In the genomic region with DNA sequence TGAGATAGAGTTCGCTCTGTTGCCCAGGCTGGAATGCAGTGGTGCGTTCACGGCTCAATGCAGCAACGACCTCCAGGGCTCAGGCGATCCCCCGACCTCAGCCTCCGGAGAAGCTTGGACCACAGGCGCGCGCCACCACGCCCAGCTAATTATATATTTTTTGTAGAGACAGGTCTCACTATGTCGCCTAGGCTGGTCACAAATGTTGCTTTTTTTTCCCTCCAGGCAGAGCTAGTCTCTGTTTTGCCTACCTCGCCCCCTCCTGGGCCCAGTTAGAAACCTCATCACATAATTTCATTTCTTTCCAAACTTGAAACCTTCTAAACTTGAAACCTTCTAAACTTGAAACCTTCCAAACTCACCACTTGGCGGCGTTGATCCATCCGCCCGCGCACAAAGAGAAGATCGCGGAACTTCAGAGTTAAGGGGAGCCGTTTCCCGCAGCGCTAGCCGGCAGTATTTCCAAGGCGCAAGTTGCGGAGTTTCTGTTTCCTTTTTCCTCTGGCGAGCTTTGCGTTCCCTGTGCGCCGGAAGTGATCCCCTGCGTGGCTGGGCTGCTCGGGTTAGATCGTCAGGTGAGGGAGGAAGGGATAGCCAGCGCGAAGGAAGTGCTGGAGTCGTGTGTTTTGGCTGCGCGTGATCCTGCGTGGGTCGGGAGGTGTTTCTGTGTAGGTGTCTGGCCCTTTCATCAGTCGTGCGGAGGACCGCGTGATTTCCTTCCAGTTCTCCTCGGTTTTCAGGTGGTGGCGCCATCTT, we compare ENCODE assay signal across 8 cellular contexts.
DNase-seq lines count a peak whose midpoint lies in the region; ATAC-seq, FAIRE-seq and TF ChIP-seq lines count a peak whose summit lies in the region.

A gene with protein sequence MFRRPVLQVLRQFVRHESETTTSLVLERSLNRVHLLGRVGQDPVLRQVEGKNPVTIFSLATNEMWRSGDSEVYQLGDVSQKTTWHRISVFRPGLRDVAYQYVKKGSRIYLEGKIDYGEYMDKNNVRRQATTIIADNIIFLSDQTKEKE (plus strand): TSS at position 523 of the 756 bp plus-strand sequence. CDS start 809 bp downstream, outside the sequence.

- H3K4me3 Mint-ChIP-seq in central memory CD8-positive, alpha-beta T cell, result peak within 1 kb of the TSS; percentile 96

- H3K9me3 Mint-ChIP-seq in central memory CD8-positive, alpha-beta T cell, result no peaks in the 10 kb centered on the region

- DNase-seq in AG09309 (ENCODE audit: low read depth), result peak; percentile 88
- DNase-seq in NCI-H345 (lab: John Stamatoyannopoulos, UW), result peak; percentile 98
- DNase-seq in activated CD4-positive, CD25-positive, alpha-beta regulatory T cell (lab: John Stamatoyannopoulos, UW), result peak; percentile 71 to 80 (median 80)
- peak; percentile 78 to 89 for DNase-seq in central memory CD8-positive, alpha-beta T cell (ENCODE audit: low spot score in 2 of 2)
- DNase-seq in stimulated activated CD4-positive, alpha-beta T cell treated with anti-CD3 and anti-CD28 coated beads, Interleukin-12 subunit alpha, Interleukin-12 subunit beta, amount 100 ng/mL, for 48 hours (ENCODE audit: low read depth in 2 of 3, low spot score in 1 of 3), result peak; percentile 86 to 88 (median 86)

- FAIRE-seq in islet of Langerhans (lab: Jason Lieb, UNC), result peak; percentile 80

- no peaks in the 10 kb centered on the region for H3K27me3 Mint-ChIP-seq in central memory CD8-positive, alpha-beta T cell

- TF ChIP-seq CTCF in AG09309 (IDR thresholded peaks at IDR 0.05; ENCODE audit: control insufficient read depth, insufficient read depth, low read depth, low read length, missing control alignments), result peak; percentile 85

- ATAC-seq in GM18909 (IDR thresholded peaks at IDR 0.05; ENCODE audit: poor library complexity, unreplicated experiment), result peak; percentile 91
- peak; percentile 92 for ATAC-seq in HG03196 (IDR thresholded peaks at IDR 0.05; ENCODE audit: unreplicated experiment)
- peak; percentile 81 for ATAC-seq in central memory CD8-positive, alpha-beta T cell (replicated peaks; ENCODE audit: extremely low read depth, poor library complexity, severe bottlenecking)

- H3K27ac Mint-ChIP-seq in central memory CD8-positive, alpha-beta T cell (ENCODE audit: low read depth), result peak within 1 kb of the TSS; percentile 100

- peaks cover 40% of the 10 kb centered on the region for H3K4me1 Mint-ChIP-seq in central memory CD8-positive, alpha-beta T cell

- peak within 1 kb of the TSS; percentile 70 for H3K4me3 ChIP-seq in AG09309 (ENCODE audit: control insufficient read depth, low read depth, low read length)

- peaks cover 33% of the 10 kb centered on the region for H3K36me3 Mint-ChIP-seq in central memory CD8-positive, alpha-beta T cell (ENCODE audit: insufficient read depth)

Comparison
In these comparisons a context has a peak if more than half of its experiments do, and no peak if none do; other contexts are left out.
1. Peak in every context shown above with its lines: DNase-seq, ATAC-seq and H3K4me3 ChIP-seq.